21 cellular contexts compared by ENCODE assay signal in genomic region chr13:109227344-109227940, GRCh38.
"Had no signal": no experiment of that assay in that cellular context is flagged by ENCODE, and none has a peak within 500 bp of the region (broad histone marks: within the 10 kb centered on the region; RNA-seq: fewer than 3 reads in every experiment).

No MANE protein-coding gene starts in this region.

- H3K4me1 ChIP-seq: SJCRH30 had no signal

- H3K9me3 ChIP-seq: SJCRH30 had no signal

- H3K27me3 ChIP-seq: SJCRH30 had no signal

- ATAC-seq: HepG2, SK-N-SH treated with all-trans-retinoic acid at 6 μM for 48 hours had no signal

- H3K36me3 ChIP-seq: SJCRH30 had no signal

- H3K27ac ChIP-seq: SJCRH30 had no signal

- H3K4me3 ChIP-seq: SJCRH30 had no signal

- DNase-seq: IMR-90, Karpas-422, KG1, MM.1S, NCI-H1092 treated with DMSO at 0.1 percent for 48 hours, NCI-H1436, NCI-H187, NCI-H2029, NCI-H2081 treated with DMSO at 0.1 percent for 48 hours, NCI-H2171, NCI-H226, NCI-H446, NCI-H510A, NCI-H524 treated with DMSO at 0.1 percent for 48 hours, NCI-H69, NCI-H774, RPMI8226, SHP77 treated with DMSO at 0.1 percent for 48 hours, SJCRH30 had no signal
